ENCODE assay signal across 9 cellular contexts in the genomic region with DNA sequence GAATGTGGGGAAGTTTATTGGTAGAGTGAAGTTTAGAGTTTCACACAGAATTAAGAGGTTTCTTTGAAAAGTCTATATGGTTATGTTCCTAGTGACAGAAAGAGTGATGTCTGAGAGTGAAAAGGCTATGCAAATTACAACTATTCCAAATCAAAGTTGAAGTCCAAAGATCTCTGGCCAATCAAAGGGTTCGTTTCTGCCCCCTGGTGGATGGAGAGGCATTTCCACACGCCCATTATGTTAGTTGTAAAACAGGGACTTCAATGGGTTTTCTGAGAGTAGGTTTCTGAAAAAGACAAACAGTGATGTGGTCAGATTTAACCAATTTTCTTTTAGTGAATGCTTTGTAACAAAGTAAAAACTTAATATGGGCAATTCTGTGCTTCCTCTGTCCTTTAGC.
DNase-seq lines count a peak whose midpoint lies in the region; ATAC-seq and TF ChIP-seq lines count a peak whose summit lies in the region.
"Had no signal": no experiment of that assay in that cellular context is flagged by ENCODE, and none has a peak within 500 bp of the region (broad histone marks: within the 10 kb centered on the region; RNA-seq: fewer than 3 reads in every experiment).

No MANE protein-coding gene starts in this region.

- H3K9me3 ChIP-seq in gastroesophageal sphincter (no peaks in the 10 kb centered on the region), esophagus muscularis mucosa (no peaks in the 10 kb centered on the region)
- H3K9me3 ChIP-seq: thoracic aorta had no signal

- intact Hi-C loops in esophagus muscularis mucosa (cut with DNase I), result no loop called here

- H3K4me1 ChIP-seq in gastroesophageal sphincter (no peaks in the 10 kb centered on the region), esophagus muscularis mucosa (no peaks in the 10 kb centered on the region)

- no peak for TF ChIP-seq EP300 in gastroesophageal sphincter (IDR thresholded peaks at IDR 0.05)
- TF ChIP-seq EP300 in esophagus muscularis mucosa (IDR thresholded peaks at IDR 0.05), result no peak

- 7 to 48% methylated on average over 2 of the region's 2 CpGs for WGBS in gastroesophageal sphincter (ENCODE audit: low coverage in 1 of 2), 2 donors
- 54% methylated on average over 2 of the region's 2 CpGs for WGBS in esophagus muscularis mucosa

- no peak overlapping the region for H3K27ac ChIP-seq in gastroesophageal sphincter
- H3K27ac ChIP-seq in esophagus muscularis mucosa (replicated peaks in 1 of 4), result no peak overlapping the region
- H3K27ac ChIP-seq: thoracic aorta had no signal

- H3K4me3 ChIP-seq in NB4 (ENCODE audit: low read depth, low read length), result no peak overlapping the region
- H3K4me3 ChIP-seq in epithelial cell of esophagus (ENCODE audit: low read length), result no peak overlapping the region
- H3K4me3 ChIP-seq in gastroesophageal sphincter, result no peak overlapping the region
- H3K4me3 ChIP-seq in esophagus muscularis mucosa, result no peak overlapping the region
- H3K4me3 ChIP-seq: thoracic aorta had no signal

- peak; percentile 67 for ATAC-seq in GM19397 (IDR thresholded peaks at IDR 0.05; ENCODE audit: unreplicated experiment)
- ATAC-seq in stimulated activated naive CD8-positive, alpha-beta T cell treated with anti-CD3 and anti-CD28 coated beads, Interleukin-15, Interleukin-2, amounts not matched to agents 100 U/mL and 50 U/mL, for 24 hours, result no peak
- no peak for ATAC-seq in gastroesophageal sphincter

- peak; percentile 33 for DNase-seq in NCI-H1436 (lab: John Stamatoyannopoulos, UW)
- no peak for DNase-seq in NCI-H1436 treated with DMSO at 0.1 percent for 48 hours (lab: John Stamatoyannopoulos, UW)
- peak; percentile 49 for DNase-seq in NB4 (ENCODE audit: low read depth)
- peak; percentile 2 for DNase-seq in epithelial cell of esophagus (ENCODE audit: low read depth)
- DNase-seq in stimulated activated naive CD8-positive, alpha-beta T cell treated with anti-CD3 and anti-CD28 coated beads, Interleukin-15, Interleukin-2, amounts not matched to agents 100 U/mL and 50 U/mL, for 24 hours, result peak; percentile 27
- DNase-seq in esophagus muscularis mucosa (ENCODE audit: extremely low spot score), result no peak

- no peak for TF ChIP-seq POLR2A in NB4 (IDR thresholded peaks at IDR 0.05; ENCODE audit: extremely low read depth, insufficient read length)
- TF ChIP-seq POLR2A in gastroesophageal sphincter (IDR thresholded peaks at IDR 0.05), result no peak
- no peak for TF ChIP-seq POLR2A in esophagus muscularis mucosa (IDR thresholded peaks at IDR 0.05; ENCODE audit: low read depth)

- peak; percentile 71 for TF ChIP-seq CTCF in NB4 (IDR thresholded peaks at IDR 0.05; ENCODE audit: low read depth, low read length)
- peak; percentile 28 for TF ChIP-seq CTCF in epithelial cell of esophagus (IDR thresholded peaks at IDR 0.05; ENCODE audit: insufficient read depth, low read depth, low read length, missing control alignments)
- TF ChIP-seq CTCF in gastroesophageal sphincter (IDR thresholded peaks at IDR 0.05), result peak in 1 of 4 experiments; percentile 30
- peak in 1 of 3 experiments; percentile 27 for TF ChIP-seq CTCF in esophagus muscularis mucosa (IDR thresholded peaks at IDR 0.05)

- H3K27me3 ChIP-seq in gastroesophageal sphincter, result peaks cover 9% of the 10 kb centered on the region
- peaks cover 0 to 24% (median 0%) of the 10 kb centered on the region in 4 donors for H3K27me3 ChIP-seq in esophagus muscularis mucosa

- H3K36me3 ChIP-seq in gastroesophageal sphincter (no peaks in the 10 kb centered on the region), esophagus muscularis mucosa (no peaks in the 10 kb centered on the region)
- H3K36me3 ChIP-seq: thoracic aorta had no signal

Comparison
In these comparisons a context has a peak if more than half of its experiments do, and no peak if none do; other contexts are left out.
1. DNase-seq: peak in NCI-H1436 (single experiment), NB4 (single experiment), epithelial cell of esophagus (single experiment) and stimulated activated naive CD8-positive, alpha-beta T cell treated with anti-CD3 and anti-CD28 coated beads, Interleukin-15, Interleukin-2, amounts not matched to agents 100 U/mL and 50 U/mL, for 24 hours (single experiment); none in NCI-H1436 treated with DMSO at 0.1 percent for 48 hours (single experiment) and esophagus muscularis mucosa (single experiment).